In genomic region chr3:184336484-184337230, GRCh38 we compare ENCODE assay signal across 8 cellular contexts. TPM values are rescaled to one million over a fixed set of nuclear protein-coding genes. Genes with fewer than 3 reads are reported as not detected.
DNase-seq lines count a peak whose midpoint lies in the region; ATAC-seq and TF ChIP-seq lines count a peak whose summit lies in the region.

No MANE protein-coding gene starts in this region.

- POLR2A ChIA-PET in OCI-LY7 (lab: Charles Lee), result interaction anchor here (1.2 kb wide), 1 partner anchor 12 kb away, joined by 4 read pairs; no protein-coding TSS in a partner anchor

- peaks cover 65% of the 10 kb centered on the region for H3K79me2 ChIP-seq in GM23248 (ENCODE audit: insufficient read depth)
- no peaks in the 10 kb centered on the region for H3K79me2 ChIP-seq in OCI-LY7 (ENCODE audit: insufficient read depth, low read depth, low read length)

- TF ChIP-seq CTCF in OCI-LY7 (conservative IDR thresholded peaks at IDR 0.05; ENCODE audit: low read length) (no peak), kidney epithelial cell (IDR thresholded peaks at IDR 0.05; ENCODE audit: insufficient read depth, low read length, poor library complexity, severe bottlenecking) (no peak)

- ATAC-seq in stimulated activated memory B cell treated with anti-CD40 and anti-IgM and Interleukin-4, amounts not matched to agents 10 μg/mL and 1 μg/mL and 100 μg/mL, for 72 hours, result no peak
- ATAC-seq in GM21717 (IDR thresholded peaks at IDR 0.05; ENCODE audit: unreplicated experiment), result no peak

- peaks cover 36% of the 10 kb centered on the region for H3K36me3 Mint-ChIP-seq in stimulated activated memory B cell treated with anti-CD40 and anti-IgM and Interleukin-4, amounts not matched to agents 10 μg/mL and 1 μg/mL and 100 μg/mL, for 72 hours

- 6 to 7% methylated on average over 15 of the region's 15 CpGs for WGBS in GM23248 (ENCODE audit: low coverage in 1 of 2, low lambda C conversion rate in 2 of 2, missing lambda C conversion rate in 2 of 2), 2 experiments

- DNase-seq in COLO829 (ENCODE audit: low spot score) (peak; percentile 80), GM23248 (peak; percentile 78), OCI-LY7 (ENCODE audit: low spot score) (peak; percentile 17), cerebellum (ENCODE audit: low spot score) (peak; percentile 81), kidney epithelial cell (ENCODE audit: low read depth) (no peak), NCI-H1092 (lab: John Stamatoyannopoulos, UW) (no peak)

- H3K27ac ChIP-seq in GM23248, result peak overlapping the region; percentile 94
- H3K27ac ChIP-seq in OCI-LY7 (ENCODE audit: low read depth, low read length, poor library complexity, severe bottlenecking), result no peak overlapping the region

- H3K4me3 Mint-ChIP-seq in stimulated activated memory B cell treated with anti-CD40 and anti-IgM and Interleukin-4, amounts not matched to agents 10 μg/mL and 1 μg/mL and 100 μg/mL, for 72 hours, result peak overlapping the region; percentile 89

- H3K9me3 Mint-ChIP-seq in stimulated activated memory B cell treated with anti-CD40 and anti-IgM and Interleukin-4, amounts not matched to agents 10 μg/mL and 1 μg/mL and 100 μg/mL, for 72 hours, result no peaks in the 10 kb centered on the region

- H3K27me3 ChIP-seq in GM23248 (replicated peaks; ENCODE audit: insufficient read depth), result no peaks in the 10 kb centered on the region
- H3K27me3 ChIP-seq in kidney epithelial cell (ENCODE audit: control insufficient read depth, insufficient read depth, low read length), result no peaks in the 10 kb centered on the region

- peaks cover 6% of the 10 kb centered on the region; the same call in 1 of the 2 replicates for H4K20me1 ChIP-seq in GM23248 (ENCODE audit: insufficient read depth)
- peaks cover 4% of the 10 kb centered on the region; the same call in 1 of the 2 replicates for H4K20me1 ChIP-seq in OCI-LY7 (ENCODE audit: insufficient read depth, low read length)

- H3K4me2 ChIP-seq in GM23248 (ENCODE audit: unreplicated experiment) (peak overlapping the region; percentile 82), OCI-LY7 (ENCODE audit: low read length) (peak overlapping the region; percentile 73; the same call in 1 of the 2 replicates)

- H3K4me1 ChIP-seq in GM23248 (ENCODE audit: insufficient read depth) (peaks cover 74% of the 10 kb centered on the region), OCI-LY7 (ENCODE audit: insufficient read depth, low read length, poor library complexity, severe bottlenecking) (peaks cover 8% of the 10 kb centered on the region)

- in situ Hi-C loops in GM23248 (cut with MboI), result no loop called here

- intact Hi-C loops in OCI-LY7 (cut with micrococcal nuclease; ENCODE audit: unreplicated experiment), result no loop called here

- peaks cover 54% of the 10 kb centered on the region for H3K4me1 Mint-ChIP-seq in stimulated activated memory B cell treated with anti-CD40 and anti-IgM and Interleukin-4, amounts not matched to agents 10 μg/mL and 1 μg/mL and 100 μg/mL, for 72 hours

- H3K4me3 ChIP-seq in GM23248 (peak overlapping the region; percentile 72), OCI-LY7 (ENCODE audit: low read depth, low read length, poor library complexity, severe bottlenecking) (peak overlapping the region; percentile 64), kidney epithelial cell (ENCODE audit: low read depth, low read length) (peak overlapping the region; percentile 61)

- H3K9me2 ChIP-seq in GM23248 (ENCODE audit: insufficient read depth) (no peaks in the 10 kb centered on the region), OCI-LY7 (ENCODE audit: insufficient read depth, low read length) (no peaks in the 10 kb centered on the region)

- peak overlapping the region; percentile 8; the same call in 1 of the 2 replicates for H2AFZ ChIP-seq in GM23248
- H2AFZ ChIP-seq in OCI-LY7 (ENCODE audit: low read length), result no peak overlapping the region

- CTCF ChIA-PET in OCI-LY7 (lab: Charles Lee; ENCODE audit: unreplicated experiment), result no interaction called here

- H3K9me3 ChIP-seq in GM23248 (ENCODE audit: low read depth) (no peaks in the 10 kb centered on the region), OCI-LY7 (ENCODE audit: low read length) (no peaks in the 10 kb centered on the region)

- H3K27me3 Mint-ChIP-seq in stimulated activated memory B cell treated with anti-CD40 and anti-IgM and Interleukin-4, amounts not matched to agents 10 μg/mL and 1 μg/mL and 100 μg/mL, for 72 hours, result peaks cover 14% of the 10 kb centered on the region

- H3K27ac Mint-ChIP-seq in stimulated activated memory B cell treated with anti-CD40 and anti-IgM and Interleukin-4, amounts not matched to agents 10 μg/mL and 1 μg/mL and 100 μg/mL, for 72 hours, result peak overlapping the region; percentile 36

- peaks cover 27% of the 10 kb centered on the region for H3K36me3 ChIP-seq in GM23248 (ENCODE audit: low read depth)
- H3K36me3 ChIP-seq in OCI-LY7 (ENCODE audit: insufficient read depth, low read length), result peaks cover 40% of the 10 kb centered on the region
- peaks cover 11% of the 10 kb centered on the region for H3K36me3 ChIP-seq in kidney epithelial cell (ENCODE audit: control insufficient read depth, insufficient read depth, low read length)

- peaks cover 60% of the 10 kb centered on the region for H3F3A ChIP-seq in GM23248 (ENCODE audit: insufficient read depth)

- no TSS peak for BruUV-seq in OCI-LY7 (replicated peaks; lab: Mats Ljungman, UMichigan)

- H3K9ac ChIP-seq in GM23248, result peak overlapping the region; percentile 88

RNA-seq across cellular contexts. Expression of gene FAM131A, which starts 0.7 kb away (rescaled TPM):
- total RNA-seq in GM23248 (2014; rRNA removed; shearing (Covaris generic)), result 24.5 and 44.9 TPM in 2 replicates
- 5.6 and 7.0 TPM in 2 replicates for polyA plus RNA-seq in GM23248 (2016; fragmentation: Nextera tagmentation; extraction: Ambion mirVana)
- total RNA-seq in OCI-LY7 (2014; rRNA removed; shearing (Covaris generic)), result 3.8 and 5.2 TPM in 2 replicates
- total RNA-seq in OCI-LY7 (2022) (3.7 and 4.2 TPM in 2 replicates), cerebellum (28.6 TPM), kidney epithelial cell (14.0 and 14.7 TPM in 2 replicates)

RNA-seq across cellular contexts. Expression of gene EIF4G1, which starts 22.3 kb away (rescaled TPM):
- 366 and 370 TPM in 2 replicates for total RNA-seq in GM23248 (2014; rRNA removed; shearing (Covaris generic))
- 183 and 184 TPM in 2 replicates for polyA plus RNA-seq in GM23248 (2016; fragmentation: Nextera tagmentation; extraction: Ambion mirVana)
- total RNA-seq in OCI-LY7 (2014; rRNA removed; shearing (Covaris generic)), result 245 and 293 TPM in 2 replicates
- total RNA-seq in OCI-LY7 (2022) (350 and 412 TPM in 2 replicates), cerebellum (83.3 TPM), kidney epithelial cell (381 and 386 TPM in 2 replicates)

RNA-seq across cellular contexts. Expression of gene CLCN2, which starts 24.7 kb away (rescaled TPM):
- 1.2 and 1.8 TPM in 2 replicates for total RNA-seq in GM23248 (2014; rRNA removed; shearing (Covaris generic))
- 1.3 and 1.5 TPM in 2 replicates for polyA plus RNA-seq in GM23248 (2016; fragmentation: Nextera tagmentation; extraction: Ambion mirVana)
- 4.2 and 8.5 TPM in 2 replicates for total RNA-seq in OCI-LY7 (2014; rRNA removed; shearing (Covaris generic))
- 14.2 and 15.0 TPM in 2 replicates for total RNA-seq in OCI-LY7 (2022)
- total RNA-seq in cerebellum, result 16.0 TPM
- total RNA-seq in kidney epithelial cell, result 2.6 and 4.0 TPM in 2 replicates

RNA-seq across cellular contexts. Expression of gene POLR2H, which starts 24.9 kb away (rescaled TPM):
- 73.0 and 81.2 TPM in 2 replicates for total RNA-seq in GM23248 (2014; rRNA removed; shearing (Covaris generic))
- polyA plus RNA-seq in GM23248 (2016; fragmentation: Nextera tagmentation; extraction: Ambion mirVana), result 66.3 and 69.7 TPM in 2 replicates
- 62.5 and 85.8 TPM in 2 replicates for total RNA-seq in OCI-LY7 (2014; rRNA removed; shearing (Covaris generic))
- total RNA-seq in OCI-LY7 (2022), result 73.0 and 80.1 TPM in 2 replicates
- 32.5 TPM for total RNA-seq in cerebellum
- total RNA-seq in kidney epithelial cell, result 73.3 and 79.8 TPM in 2 replicates

RNA-seq across cellular contexts. Expression of gene PSMD2, which starts 37.6 kb away (rescaled TPM):
- 596 and 602 TPM in 2 replicates for total RNA-seq in GM23248 (2014; rRNA removed; shearing (Covaris generic))
- 513 and 518 TPM in 2 replicates for polyA plus RNA-seq in GM23248 (2016; fragmentation: Nextera tagmentation; extraction: Ambion mirVana)
- 158 and 205 TPM in 2 replicates for total RNA-seq in OCI-LY7 (2014; rRNA removed; shearing (Covaris generic))
- total RNA-seq in OCI-LY7 (2022), result 182 and 219 TPM in 2 replicates
- total RNA-seq in cerebellum, result 188 TPM
- 903 and 972 TPM in 2 replicates for total RNA-seq in kidney epithelial cell

Comparison
In these comparisons a context has a peak if more than half of its experiments do, and no peak if none do; other contexts are left out.
1. DNase-seq: peak in COLO829 (single experiment), GM23248 (single experiment), OCI-LY7 (single experiment) and cerebellum (single experiment); none in kidney epithelial cell (single experiment) and NCI-H1092 (single experiment).
2. Peak in every context shown above with its lines, with median percentiles within 50 percentile points of each other: H3K4me3 ChIP-seq.